27 cellular contexts compared by ENCODE assay signal in the genomic region with DNA sequence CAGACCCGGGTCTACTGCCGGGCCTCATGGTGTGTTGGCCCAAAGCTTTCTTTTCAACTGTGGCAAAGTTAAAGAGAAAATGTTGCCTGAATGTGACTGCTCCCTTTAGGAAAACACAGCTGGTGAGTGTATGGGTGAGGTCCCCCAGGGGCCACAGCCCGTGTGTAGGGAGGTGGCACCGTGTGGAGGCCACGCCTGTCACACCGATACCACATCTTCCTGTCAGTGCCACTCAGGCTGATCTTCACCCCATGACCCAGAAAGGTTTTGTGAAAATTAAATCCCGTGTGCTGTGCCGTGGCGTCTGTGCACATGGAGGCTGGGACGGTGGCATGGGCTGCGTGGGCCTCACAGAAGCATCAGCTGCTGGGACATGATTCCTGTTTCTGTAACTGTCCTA. TPM values are rescaled to one million over a fixed set of nuclear protein-coding genes. Genes with fewer than 3 reads are reported as not detected.
DNase-seq lines count a peak whose midpoint lies in the region; ATAC-seq and TF ChIP-seq lines count a peak whose summit lies in the region.
"Had no signal": no experiment of that assay in that cellular context is flagged by ENCODE, and none has a peak within 500 bp of the region (broad histone marks: within the 10 kb centered on the region; RNA-seq: fewer than 3 reads in every experiment).

No MANE protein-coding gene starts in this region.

- CTCF ChIA-PET in activated CD8-positive, alpha-beta memory T cell treated with anti-CD3 and anti-CD28 coated beads, Interleukin-2, amount 10 ng/mL, durations not matched to agents 7 days and 5 days (lab: Charles Lee) = interaction anchor here (1.5 kb wide), 1 partner anchor 10 kb away, joined by 3 read pairs; the partner anchor contains the start of gene ADRM1

- no peaks in the 10 kb centered on the region for H3K36me3 Mint-ChIP-seq in activated CD8-positive, alpha-beta memory T cell treated with anti-CD3 and anti-CD28 coated beads, Interleukin-2, amount 10 ng/mL, durations not matched to agents 7 days and 5 days
- H3K36me3 Mint-ChIP-seq in IgD-negative memory B cell (peaks cover 9% of the 10 kb centered on the region), progenitor cell of endocrine pancreas (ENCODE audit: insufficient read depth) (peaks cover 19% of the 10 kb centered on the region)
- peaks cover 39% of the 10 kb centered on the region for H3K36me3 Mint-ChIP-seq in effector memory CD8-positive, alpha-beta T cell (ENCODE audit: insufficient read depth)

- no peaks in the 10 kb centered on the region for H3K9me3 Mint-ChIP-seq in activated CD8-positive, alpha-beta memory T cell treated with anti-CD3 and anti-CD28 coated beads, Interleukin-2, amount 10 ng/mL, durations not matched to agents 7 days and 5 days (ENCODE audit: low read depth)
- no peaks in the 10 kb centered on the region for H3K9me3 Mint-ChIP-seq in IgD-negative memory B cell
- H3K9me3 Mint-ChIP-seq in effector memory CD8-positive, alpha-beta T cell = no peaks in the 10 kb centered on the region
- no peaks in the 10 kb centered on the region for H3K9me3 Mint-ChIP-seq in progenitor cell of endocrine pancreas (ENCODE audit: low read depth)
- H3K9me3 Mint-ChIP-seq: activated naive CD4-positive, alpha-beta T cell treated with anti-CD3 and anti-CD28 coated beads, Interleukin-2, amount 10 ng/mL, durations not matched to agents 7 days and 5 days had no signal

- H3K27me3 Mint-ChIP-seq in activated CD8-positive, alpha-beta memory T cell treated with anti-CD3 and anti-CD28 coated beads, Interleukin-2, amount 10 ng/mL, durations not matched to agents 7 days and 5 days = no peaks in the 10 kb centered on the region
- H3K27me3 Mint-ChIP-seq in IgD-negative memory B cell (no peaks in the 10 kb centered on the region), progenitor cell of endocrine pancreas (no peaks in the 10 kb centered on the region)
- no peaks in the 10 kb centered on the region for H3K27me3 Mint-ChIP-seq in effector memory CD8-positive, alpha-beta T cell
- H3K27me3 Mint-ChIP-seq: activated naive CD4-positive, alpha-beta T cell treated with anti-CD3 and anti-CD28 coated beads, Interleukin-2, amount 10 ng/mL, durations not matched to agents 7 days and 5 days had no signal

- no peak overlapping the region for H3K27ac Mint-ChIP-seq in activated CD8-positive, alpha-beta memory T cell treated with anti-CD3 and anti-CD28 coated beads, Interleukin-2, amount 10 ng/mL, durations not matched to agents 7 days and 5 days
- H3K27ac Mint-ChIP-seq in IgD-negative memory B cell = peak overlapping the region; percentile 6 to 81 (median 59)
- peak overlapping the region; percentile 75 to 90 for H3K27ac Mint-ChIP-seq in effector memory CD8-positive, alpha-beta T cell
- H3K27ac Mint-ChIP-seq in progenitor cell of endocrine pancreas = peak overlapping the region; percentile 37
- H3K27ac Mint-ChIP-seq: activated naive CD4-positive, alpha-beta T cell treated with anti-CD3 and anti-CD28 coated beads, Interleukin-2, amount 10 ng/mL, durations not matched to agents 7 days and 5 days had no signal

- ATAC-seq in activated CD8-positive, alpha-beta memory T cell treated with anti-CD3 and anti-CD28 coated beads, Interleukin-2, amount 10 ng/mL, durations not matched to agents 7 days and 5 days = peak; percentile 27
- peak; percentile 98 for ATAC-seq in effector memory CD8-positive, alpha-beta T cell (replicated peaks)
- ATAC-seq in HG03460 (IDR thresholded peaks at IDR 0.05; ENCODE audit: unreplicated experiment) = no peak
- ATAC-seq: foreskin keratinocyte, HCT116 had no signal

- peaks cover 5% of the 10 kb centered on the region for H3K4me1 Mint-ChIP-seq in activated CD8-positive, alpha-beta memory T cell treated with anti-CD3 and anti-CD28 coated beads, Interleukin-2, amount 10 ng/mL, durations not matched to agents 7 days and 5 days
- H3K4me1 Mint-ChIP-seq in IgD-negative memory B cell = peaks cover 14 to 22% (median 18%) of the 10 kb centered on the region in 3 donors
- peaks cover 17 to 21% of the 10 kb centered on the region in 2 donors for H3K4me1 Mint-ChIP-seq in effector memory CD8-positive, alpha-beta T cell (ENCODE audit: low read depth in 2 of 2)
- no peaks in the 10 kb centered on the region for H3K4me1 Mint-ChIP-seq in progenitor cell of endocrine pancreas (ENCODE audit: low read depth)

- H3K4me3 Mint-ChIP-seq in activated CD8-positive, alpha-beta memory T cell treated with anti-CD3 and anti-CD28 coated beads, Interleukin-2, amount 10 ng/mL, durations not matched to agents 7 days and 5 days = no peak overlapping the region
- H3K4me3 Mint-ChIP-seq in IgD-negative memory B cell (peak overlapping the region in 3 of 4 donors; percentile 18 to 85 (median 85)), progenitor cell of endocrine pancreas (ENCODE audit: low read depth) (no peak overlapping the region)
- peak overlapping the region; percentile 68 to 75 for H3K4me3 Mint-ChIP-seq in effector memory CD8-positive, alpha-beta T cell
- H3K4me3 Mint-ChIP-seq: activated naive CD4-positive, alpha-beta T cell treated with anti-CD3 and anti-CD28 coated beads, Interleukin-2, amount 10 ng/mL, durations not matched to agents 7 days and 5 days had no signal

- DNase-seq in activated CD8-positive, alpha-beta memory T cell treated with anti-CD3 and anti-CD28 coated beads, Interleukin-2, amount 10 ng/mL, durations not matched to agents 7 days and 5 days = no peak
- DNase-seq in activated CD8-positive, alpha-beta memory T cell treated with anti-CD3 and anti-CD28 coated beads, Interleukin-2, amount 50 U/mL, for 4 hours = no peak
- peak; percentile 25 to 33 (median 29) for DNase-seq in effector memory CD8-positive, alpha-beta T cell
- DNase-seq in progenitor cell of endocrine pancreas (ENCODE audit: low spot score, unreplicated experiment) (no peak), MV-4-11 (lab: John Stamatoyannopoulos, UW) (no peak), CD1c-positive myeloid dendritic cell (ENCODE audit: extremely low spot score) (no peak)
- DNase-seq: 8988T; activated naive CD4-positive, alpha-beta T cell treated with anti-CD3 and anti-CD28 coated beads, Interleukin-2, amount 10 ng/mL, durations not matched to agents 7 days and 5 days; activated T-cell treated with anti-CD3 and anti-CD28 coated beads, Interleukin-2, amount 50 U/mL, for 48 hours; anterior cingulate cortex; cortex of kidney; foreskin keratinocyte; heart left ventricle; KG1; mammary epithelial cell; MG63; NCI-H1417; NCI-H2081 treated with DMSO at 0.1 percent for 48 hours; NCI-H226; nucleus accumbens; psoas muscle; sigmoid colon; stimulated activated CD4-positive, alpha-beta T cell treated with anti-CD3 and anti-CD28 coated beads, Interleukin-4, amount 100 ng/mL, for 4 hours; stimulated activated naive CD4-positive, alpha-beta T cell treated with Interleukin-2 at 50 U/mL for 16 hours had no signal

- TF ChIP-seq CTCF in progenitor cell of endocrine pancreas (IDR thresholded peaks at IDR 0.05; ENCODE audit: unreplicated experiment) = no peak

RNA-seq across cellular contexts. Expression of gene ADRM1, which starts 10.7 kb away (rescaled TPM):
- 100 to 1,000 TPM; 105 to 133 TPM for total RNA-seq in activated CD8-positive, alpha-beta memory T cell treated with anti-CD3 and anti-CD28 coated beads, Interleukin-2, amount 10 ng/mL, durations not matched to agents 7 days and 5 days
- 149 TPM for polyA plus RNA-seq in IgD-negative memory B cell
- total RNA-seq in progenitor cell of endocrine pancreas = 66.2 and 67.1 TPM in 2 replicates

RNA-seq across cellular contexts. Expression of gene OSBPL2, which starts 53.8 kb away (rescaled TPM):
- total RNA-seq in activated CD8-positive, alpha-beta memory T cell treated with anti-CD3 and anti-CD28 coated beads, Interleukin-2, amount 10 ng/mL, durations not matched to agents 7 days and 5 days = 10 to 100 TPM; 27.1 TPM
- 25.6 TPM for polyA plus RNA-seq in IgD-negative memory B cell
- 56.7 and 57.4 TPM in 2 replicates for total RNA-seq in progenitor cell of endocrine pancreas

Comparison
In these comparisons a context has a peak if more than half of its experiments do, and no peak if none do; other contexts are left out.
1. DNase-seq: peak in effector memory CD8-positive, alpha-beta T cell (3 of 3); none in activated CD8-positive, alpha-beta memory T cell treated with anti-CD3 and anti-CD28 coated beads, Interleukin-2, amount 10 ng/mL, durations not matched to agents 7 days and 5 days (single experiment), activated CD8-positive, alpha-beta memory T cell treated with anti-CD3 and anti-CD28 coated beads, Interleukin-2, amount 50 U/mL, for 4 hours (single experiment), progenitor cell of endocrine pancreas (single experiment), MV-4-11 (single experiment) and CD1c-positive myeloid dendritic cell (single experiment).
2. H3K4me3 Mint-ChIP-seq: peak in IgD-negative memory B cell (3 of 4) and effector memory CD8-positive, alpha-beta T cell (2 of 2); none in activated CD8-positive, alpha-beta memory T cell treated with anti-CD3 and anti-CD28 coated beads, Interleukin-2, amount 10 ng/mL, durations not matched to agents 7 days and 5 days (single experiment) and progenitor cell of endocrine pancreas (single experiment).